ENCODE assay signal across 19 cellular contexts in the genomic region with DNA sequence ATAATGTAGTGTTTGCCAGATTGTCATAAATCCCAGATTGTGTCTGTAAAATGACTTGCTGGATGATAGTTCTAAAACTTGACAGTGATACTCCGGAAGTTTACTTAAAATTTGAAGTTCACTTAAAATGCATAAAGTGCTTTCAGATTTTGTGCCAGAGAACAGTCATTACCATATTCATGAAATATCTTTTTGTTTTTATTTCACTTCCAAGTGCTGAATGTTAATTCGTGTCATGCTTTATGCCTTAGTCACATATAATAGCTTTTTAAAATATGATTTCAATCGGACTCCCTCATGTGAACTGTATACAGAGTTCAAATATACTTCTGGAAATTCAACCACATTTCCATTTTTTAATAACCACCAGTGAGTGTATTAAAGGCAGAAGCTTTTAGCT. TPM values are rescaled to one million over a fixed set of nuclear protein-coding genes. Genes with fewer than 3 reads are reported as not detected.
DNase-seq lines count a peak whose midpoint lies in the region; ATAC-seq, FAIRE-seq and TF ChIP-seq lines count a peak whose summit lies in the region.
"Had no signal": no experiment of that assay in that cellular context is flagged by ENCODE, and none has a peak within 500 bp of the region (broad histone marks: within the 10 kb centered on the region; RNA-seq: fewer than 3 reads in every experiment).

No MANE protein-coding gene starts in this region.

- 83 to 86% methylated on average over 3 of the region's 3 CpGs for WGBS in pancreas, 2 donors
- WGBS in endodermal cell (ENCODE audit: insufficient coverage in 1 of 2, insufficient read length in 1 of 2), 2 experiments = 79 to 94% methylated on average over 3 of the region's 3 CpGs

- intact Hi-C loops in pancreas (cut with DNase I) = no loop called here

- H3K4me3 ChIP-seq in SK-N-MC = no peak overlapping the region
- H3K4me3 ChIP-seq in pancreas = no peak overlapping the region
- no peak overlapping the region for H3K4me3 ChIP-seq in endodermal cell (ENCODE audit: low read length)
- H3K4me3 ChIP-seq: A549 had no signal

- H3K27me3 Mint-ChIP-seq in endodermal cell (ENCODE audit: insufficient read depth) = no peaks in the 10 kb centered on the region

- H3K36me3 Mint-ChIP-seq in endodermal cell (ENCODE audit: low read depth) = peaks cover 25% of the 10 kb centered on the region

- ATAC-seq in pancreas = no peak
- ATAC-seq in esophagus mucosa = no peak
- ATAC-seq: A549 had no signal

- no peaks in the 10 kb centered on the region for H3K27me3 ChIP-seq in pancreas
- no peaks in the 10 kb centered on the region for H3K27me3 ChIP-seq in endodermal cell (ENCODE audit: control insufficient read depth, insufficient read depth, low read length, poor library complexity, severe bottlenecking)

- no peak overlapping the region for H3K4me3 Mint-ChIP-seq in endodermal cell
- H3K4me3 Mint-ChIP-seq: CD14-positive monocyte had no signal

- H3K9ac ChIP-seq in SK-N-MC (ENCODE audit: insufficient read length) (no peak overlapping the region), endodermal cell (ENCODE audit: extremely low read depth, low read length, poor library complexity, severe bottlenecking) (no peak overlapping the region)

- DNase-seq in EH (ENCODE audit: low read depth) (peak; percentile 46), SK-N-MC (ENCODE audit: low read depth, low spot score) (peak; percentile 5), fibroblast of gingiva (ENCODE audit: low read depth) (peak; percentile 61), pancreas (no peak), NOMO-1 treated with dmso at 0.1 percent for 144 hours (lab: John Stamatoyannopoulos, UW; ENCODE audit: unreplicated experiment) (no peak), endodermal cell (no peak)
- DNase-seq: Caco-2, DMS153, NCI-H1417, NCI-H2029, NCI-H2171, NCI-H446 treated with DMSO at 0.1 percent for 48 hours, RPMI8226, SIG-M5 had no signal

- H3K27ac Mint-ChIP-seq in endodermal cell = no peak overlapping the region
- H3K27ac Mint-ChIP-seq: CD14-positive monocyte had no signal

- H3K36me3 ChIP-seq in SK-N-MC (ENCODE audit: insufficient read depth, low read length) = peaks cover 5% of the 10 kb centered on the region
- H3K36me3 ChIP-seq in pancreas = peaks cover 0 to 7% (median 7%) of the 10 kb centered on the region in 3 donors
- H3K36me3 ChIP-seq in endodermal cell (ENCODE audit: control insufficient read depth, insufficient read depth, low read length) = peaks cover 31% of the 10 kb centered on the region

- H3K9me3 Mint-ChIP-seq in endodermal cell = no peaks in the 10 kb centered on the region
- H3K9me3 Mint-ChIP-seq: CD14-positive monocyte had no signal

- H3K4me1 ChIP-seq in pancreas (no peaks in the 10 kb centered on the region), endodermal cell (ENCODE audit: control insufficient read depth, insufficient read depth, low read length) (peaks cover 8% of the 10 kb centered on the region)
- H3K4me1 ChIP-seq: A549 had no signal

- H3K4me1 Mint-ChIP-seq in endodermal cell = peaks cover 21% of the 10 kb centered on the region
- H3K4me1 Mint-ChIP-seq: CD14-positive monocyte had no signal

- FAIRE-seq in pancreas (lab: Jason Lieb, UNC) = peak; percentile 20
- FAIRE-seq: A549, HTR-8/SVneo had no signal

- TF ChIP-seq CTCF in pancreas (IDR thresholded peaks at IDR 0.05) (no peak), endodermal cell (conservative IDR thresholded peaks at IDR 0.05) (no peak)

- no peak overlapping the region for H3K27ac ChIP-seq in SK-N-MC
- H3K27ac ChIP-seq in pancreas = no peak overlapping the region
- no peak overlapping the region for H3K27ac ChIP-seq in endodermal cell (ENCODE audit: low read depth, low read length)
- H3K27ac ChIP-seq: A549, HL-60 had no signal

- H3K9me3 ChIP-seq in SK-N-MC (ENCODE audit: low read depth, low read length) = no peaks in the 10 kb centered on the region
- H3K9me3 ChIP-seq in pancreas = no peaks in the 10 kb centered on the region
- H3K9me3 ChIP-seq in endodermal cell (ENCODE audit: control insufficient read depth, low read length) = no peaks in the 10 kb centered on the region
- H3K9me3 ChIP-seq: A549, Caco-2 had no signal

RNA-seq across cellular contexts. Expression of a gene that starts 30.4 kb away (rescaled TPM):
- total RNA-seq in pancreas = 10 to 100 TPM in 1 of 6 donors, 1 to 10 TPM in 5; 8.1 to 12.0 (median 9.3) TPM
- 10 to 100 TPM in 1 of 2 donors, 1 to 10 TPM in 1; 6.2 to 10.7 TPM for polyA plus RNA-seq in pancreas
- 10 to 100 TPM; 19.1 to 20.4 TPM for total RNA-seq in endodermal cell
- 18.0 TPM for polyA plus RNA-seq in endodermal cell (2013, experiment 1 of 2)
- polyA plus RNA-seq in endodermal cell (2013, experiment 2 of 2) = 19.6 TPM
- 12.3 TPM for total RNA-seq in esophagus mucosa

Comparison
In these comparisons a context has a peak if more than half of its experiments do, and no peak if none do; other contexts are left out.
1. DNase-seq: peak in EH (single experiment), SK-N-MC (single experiment) and fibroblast of gingiva (single experiment); none in pancreas (0 of 6), NOMO-1 treated with dmso at 0.1 percent for 144 hours (single experiment) and endodermal cell (single experiment).